Comparison of ENCODE assay signal across 2 cellular contexts in genomic region chr22:21952586-21953571, GRCh38.
A peak's percentile ranks its signal among the peaks of the same experiment; 100 is the strongest.
TF ChIP-seq lines count a peak whose summit lies in the region.

PPM1F (minus strand) TSS chr22:21952848; CDS start chr22:21946048, 6,800 bp downstream.

TF ChIP-seq in HEK293, 187 proteins besides CTCF, POLR2A, EP300 and RAD21 (continued from another document and continues in another):
- TF ChIP-seq ZNF302 (tag by site-specific recombination; IDR thresholded peaks at IDR 0.05; ENCODE audit: low read depth) (no peak), ZFP3 (tag by site-specific recombination; IDR thresholded peaks at IDR 0.05; ENCODE audit: low read depth) (no peak), ZFP69B (tag by site-specific recombination; IDR thresholded peaks at IDR 0.05) (no peak), ZNF792 (tag by site-specific recombination; IDR thresholded peaks at IDR 0.05) (no peak), ZNF311 (tag by site-specific recombination; IDR thresholded peaks at IDR 0.05; ENCODE audit: borderline replicate concordance) (no peak), ZNF354C (tag by site-specific recombination; IDR thresholded peaks at IDR 0.05; ENCODE audit: borderline replicate concordance, low read depth) (no peak), SALL2 (tag by site-specific recombination; IDR thresholded peaks at IDR 0.05; ENCODE audit: borderline replicate concordance) (no peak), ZNF211 (tag by site-specific recombination; IDR thresholded peaks at IDR 0.05; ENCODE audit: low read depth) (no peak), ZNF530 (tag by site-specific recombination; IDR thresholded peaks at IDR 0.05; ENCODE audit: low read depth) (no peak), ZNF16 (tag by site-specific recombination; IDR thresholded peaks at IDR 0.05; ENCODE audit: low read depth) (no peak), ZNF223 (tag by site-specific recombination; IDR thresholded peaks at IDR 0.05) (no peak), ZNF184 (tag by site-specific recombination; IDR thresholded peaks at IDR 0.05) (no peak), ZBTB17 (tag by site-specific recombination; IDR thresholded peaks at IDR 0.05) (no peak), GLI2 (tag by site-specific recombination; IDR thresholded peaks at IDR 0.05; ENCODE audit: borderline replicate concordance, low read depth) (no peak), ZNF837 (tag by site-specific recombination; IDR thresholded peaks at IDR 0.05) (no peak), PBX3 (CRISPR knock-in tag; IDR thresholded peaks at IDR 0.05) (no peak), ZNF335 (tag by site-specific recombination; conservative IDR thresholded peaks at IDR 0.05) (peak; percentile 40; the same call in 1 of the 2 replicates), SP7 (tag by site-specific recombination; IDR thresholded peaks at IDR 0.05) (0 out of 2 replicates have a peak, but pooled peaks have one; percentile 18), ZNF132 (tag by site-specific recombination; IDR thresholded peaks at IDR 0.05; ENCODE audit: borderline replicate concordance) (no peak), ZNF112 (tag by site-specific recombination; IDR thresholded peaks at IDR 0.05) (no peak), ZFHX2 (tag by site-specific recombination; conservative IDR thresholded peaks at IDR 0.05) (peak; percentile 58), ZBTB7A (tag by site-specific recombination; IDR thresholded peaks at IDR 0.05; ENCODE audit: low read depth) (no peak), ZNF341 (tag by site-specific recombination; IDR thresholded peaks at IDR 0.05; ENCODE audit: low read depth) (no peak), KLF1 (tag by site-specific recombination; IDR thresholded peaks at IDR 0.05) (no peak), ZNF843 (tag by site-specific recombination; IDR thresholded peaks at IDR 0.05) (no peak), ZNF660 (tag by site-specific recombination; IDR thresholded peaks at IDR 0.05) (peak; percentile 72; the same call in 1 of the 2 replicates)
- TF ChIP-seq, protein P1, sequence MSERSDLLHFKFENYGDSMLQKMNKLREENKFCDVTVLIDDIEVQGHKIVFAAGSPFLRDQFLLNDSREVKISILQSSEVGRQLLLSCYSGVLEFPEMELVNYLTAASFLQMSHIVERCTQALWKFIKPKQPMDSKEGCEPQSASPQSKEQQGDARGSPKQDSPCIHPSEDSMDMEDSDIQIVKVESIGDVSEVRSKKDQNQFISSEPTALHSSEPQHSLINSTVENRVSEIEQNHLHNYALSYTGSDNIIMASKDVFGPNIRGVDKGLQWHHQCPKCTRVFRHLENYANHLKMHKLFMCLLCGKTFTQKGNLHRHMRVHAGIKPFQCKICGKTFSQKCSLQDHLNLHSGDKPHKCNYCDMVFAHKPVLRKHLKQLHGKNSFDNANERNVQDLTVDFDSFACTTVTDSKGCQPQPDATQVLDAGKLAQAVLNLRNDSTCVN (tag by site-specific recombination; optimal IDR thresholded peaks at IDR 0.05) = peak; percentile 45
- TF ChIP-seq, protein P2, sequence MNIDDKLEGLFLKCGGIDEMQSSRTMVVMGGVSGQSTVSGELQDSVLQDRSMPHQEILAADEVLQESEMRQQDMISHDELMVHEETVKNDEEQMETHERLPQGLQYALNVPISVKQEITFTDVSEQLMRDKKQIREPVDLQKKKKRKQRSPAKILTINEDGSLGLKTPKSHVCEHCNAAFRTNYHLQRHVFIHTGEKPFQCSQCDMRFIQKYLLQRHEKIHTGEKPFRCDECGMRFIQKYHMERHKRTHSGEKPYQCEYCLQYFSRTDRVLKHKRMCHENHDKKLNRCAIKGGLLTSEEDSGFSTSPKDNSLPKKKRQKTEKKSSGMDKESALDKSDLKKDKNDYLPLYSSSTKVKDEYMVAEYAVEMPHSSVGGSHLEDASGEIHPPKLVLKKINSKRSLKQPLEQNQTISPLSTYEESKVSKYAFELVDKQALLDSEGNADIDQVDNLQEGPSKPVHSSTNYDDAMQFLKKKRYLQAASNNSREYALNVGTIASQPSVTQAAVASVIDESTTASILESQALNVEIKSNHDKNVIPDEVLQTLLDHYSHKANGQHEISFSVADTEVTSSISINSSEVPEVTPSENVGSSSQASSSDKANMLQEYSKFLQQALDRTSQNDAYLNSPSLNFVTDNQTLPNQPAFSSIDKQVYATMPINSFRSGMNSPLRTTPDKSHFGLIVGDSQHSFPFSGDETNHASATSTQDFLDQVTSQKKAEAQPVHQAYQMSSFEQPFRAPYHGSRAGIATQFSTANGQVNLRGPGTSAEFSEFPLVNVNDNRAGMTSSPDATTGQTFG (tag by site-specific recombination; IDR thresholded peaks at IDR 0.05; ENCODE audit: borderline replicate concordance) = no peak
- TF ChIP-seq, protein P3, sequence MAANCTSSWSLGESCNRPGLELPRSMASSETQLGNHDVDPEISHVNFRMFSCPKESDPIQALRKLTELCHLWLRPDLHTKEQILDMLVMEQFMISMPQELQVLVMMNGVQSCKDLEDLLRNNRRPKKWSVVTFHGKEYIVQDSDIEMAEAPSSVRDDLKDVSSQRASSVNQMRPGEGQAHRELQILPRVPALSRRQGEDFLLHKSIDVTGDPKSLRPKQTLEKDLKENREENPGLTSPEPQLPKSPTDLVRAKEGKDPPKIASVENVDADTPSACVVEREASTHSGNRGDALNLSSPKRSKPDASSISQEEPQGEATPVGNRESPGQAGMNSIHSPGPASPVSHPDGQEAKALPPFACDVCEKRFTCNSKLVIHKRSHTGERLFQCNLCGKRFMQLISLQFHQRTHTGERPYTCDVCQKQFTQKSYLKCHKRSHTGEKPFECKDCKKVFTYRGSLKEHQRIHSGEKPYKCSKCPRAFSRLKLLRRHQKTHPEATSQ (tag by site-specific recombination; IDR thresholded peaks at IDR 0.05) = no peak

TF ChIP-seq in GM12878, 131 proteins besides CTCF, POLR2A, EP300 and RAD21 (continued from another document and continues in another):
- 0 out of 2 replicates have a peak, but pooled peaks have one; percentile 21 for TF ChIP-seq TCF3 (IDR thresholded peaks at IDR 0.05; ENCODE audit: borderline replicate concordance, insufficient read depth, low read depth, low read length)
- TF ChIP-seq, protein P4, sequence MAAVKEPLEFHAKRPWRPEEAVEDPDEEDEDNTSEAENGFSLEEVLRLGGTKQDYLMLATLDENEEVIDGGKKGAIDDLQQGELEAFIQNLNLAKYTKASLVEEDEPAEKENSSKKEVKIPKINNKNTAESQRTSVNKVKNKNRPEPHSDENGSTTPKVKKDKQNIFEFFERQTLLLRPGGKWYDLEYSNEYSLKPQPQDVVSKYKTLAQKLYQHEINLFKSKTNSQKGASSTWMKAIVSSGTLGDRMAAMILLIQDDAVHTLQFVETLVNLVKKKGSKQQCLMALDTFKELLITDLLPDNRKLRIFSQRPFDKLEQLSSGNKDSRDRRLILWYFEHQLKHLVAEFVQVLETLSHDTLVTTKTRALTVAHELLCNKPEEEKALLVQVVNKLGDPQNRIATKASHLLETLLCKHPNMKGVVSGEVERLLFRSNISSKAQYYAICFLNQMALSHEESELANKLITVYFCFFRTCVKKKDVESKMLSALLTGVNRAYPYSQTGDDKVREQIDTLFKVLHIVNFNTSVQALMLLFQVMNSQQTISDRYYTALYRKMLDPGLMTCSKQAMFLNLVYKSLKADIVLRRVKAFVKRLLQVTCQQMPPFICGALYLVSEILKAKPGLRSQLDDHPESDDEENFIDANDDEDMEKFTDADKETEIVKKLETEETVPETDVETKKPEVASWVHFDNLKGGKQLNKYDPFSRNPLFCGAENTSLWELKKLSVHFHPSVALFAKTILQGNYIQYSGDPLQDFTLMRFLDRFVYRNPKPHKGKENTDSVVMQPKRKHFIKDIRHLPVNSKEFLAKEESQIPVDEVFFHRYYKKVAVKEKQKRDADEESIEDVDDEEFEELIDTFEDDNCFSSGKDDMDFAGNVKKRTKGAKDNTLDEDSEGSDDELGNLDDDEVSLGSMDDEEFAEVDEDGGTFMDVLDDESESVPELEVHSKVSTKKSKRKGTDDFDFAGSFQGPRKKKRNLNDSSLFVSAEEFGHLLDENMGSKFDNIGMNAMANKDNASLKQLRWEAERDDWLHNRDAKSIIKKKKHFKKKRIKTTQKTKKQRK (IDR thresholded peaks at IDR 0.05; ENCODE audit: low read depth, low read length) = no peak
- no peak for TF ChIP-seq CBFB (IDR thresholded peaks at IDR 0.05; ENCODE audit: low read depth)
- TF ChIP-seq PRDM15 (CRISPR knock-in tag; IDR thresholded peaks at IDR 0.05) = no peak
- TF ChIP-seq ASH2L (IDR thresholded peaks at IDR 0.05; ENCODE audit: borderline replicate concordance, low read depth) = no peak
- TF ChIP-seq NRF1 (conservative IDR thresholded peaks at IDR 0.05; ENCODE audit: low read depth, low read length) = peak; percentile 60
- no peak for TF ChIP-seq NR2C2 (IDR thresholded peaks at IDR 0.05; ENCODE audit: borderline replicate concordance, control insufficient read depth, insufficient read length, low read depth)
- 0 out of 2 replicates have a peak, but pooled peaks have one; percentile 8 for TF ChIP-seq ATF3 (IDR thresholded peaks at IDR 0.05; ENCODE audit: borderline replicate concordance, extremely low read depth, low read depth, low read length)
- peak; percentile 70 for TF ChIP-seq RELA (IDR thresholded peaks at IDR 0.05; ENCODE audit: borderline replicate concordance, partially characterized antibody)
- no peak for TF ChIP-seq SP1 (IDR thresholded peaks at IDR 0.05; ENCODE audit: low read depth, low read length)
- no peak for TF ChIP-seq RFX5 (IDR thresholded peaks at IDR 0.05; ENCODE audit: low read depth, low read length)
- no peak for TF ChIP-seq POLR2AphosphoS5 (IDR thresholded peaks at IDR 0.05; ENCODE audit: low read length)
- no peak for TF ChIP-seq SUZ12 (IDR thresholded peaks at IDR 0.05; ENCODE audit: unreplicated experiment)
- TF ChIP-seq CHD2 (IDR thresholded peaks at IDR 0.05; ENCODE audit: borderline replicate concordance, low read depth, low read length) = 0 out of 2 replicates have a peak, but pooled peaks have one; percentile 17
- TF ChIP-seq YBX1 (IDR thresholded peaks at IDR 0.05) = no peak
- no peak for TF ChIP-seq ZBED1 (IDR thresholded peaks at IDR 0.05; ENCODE audit: borderline replicate concordance)
- peak; percentile 27 for TF ChIP-seq KLF5 (IDR thresholded peaks at IDR 0.05; ENCODE audit: partially characterized antibody)
- TF ChIP-seq STAT1 (conservative IDR thresholded peaks at IDR 0.05) = 0 out of 2 replicates have a peak, but pooled peaks have one; percentile 58
- no peak for TF ChIP-seq BRCA1 (IDR thresholded peaks at IDR 0.05; ENCODE audit: low read depth, low read length)
- no peak for TF ChIP-seq SMAD1 (IDR thresholded peaks at IDR 0.05; ENCODE audit: low read depth, partially characterized antibody)
- no peak for TF ChIP-seq EZH2 (IDR thresholded peaks at IDR 0.05; ENCODE audit: borderline replicate concordance, control insufficient read depth, low read depth, low read length)
- no peak for TF ChIP-seq HSF1 (IDR thresholded peaks at IDR 0.05; ENCODE audit: low read depth, low read length)
- TF ChIP-seq PML (IDR thresholded peaks at IDR 0.05; ENCODE audit: low read length) = no peak
- TF ChIP-seq NFIC (IDR thresholded peaks at IDR 0.05; ENCODE audit: low read depth, low read length) = no peak
- TF ChIP-seq KDM1A (IDR thresholded peaks at IDR 0.05; ENCODE audit: borderline replicate concordance) = no peak
- TF ChIP-seq DPF2 (IDR thresholded peaks at IDR 0.05) = 0 out of 2 replicates have a peak, but pooled peaks have one; percentile 50
- TF ChIP-seq ELK1 (IDR thresholded peaks at IDR 0.05; ENCODE audit: low read depth, low read length) = no peak
- TF ChIP-seq ZSCAN29 (IDR thresholded peaks at IDR 0.05) = no peak
